ENCODE assay signal across 2 cellular contexts in genomic region chr19:33804021-33804799, GRCh38.
TF ChIP-seq lines count a peak whose summit lies in the region.

No MANE protein-coding gene starts in this region.

TF ChIP-seq in IMR-90, 13 proteins besides CTCF, POLR2A, EP300 and RAD21:
- TF ChIP-seq MAZ (IDR thresholded peaks at IDR 0.05; ENCODE audit: borderline replicate concordance, low read depth, low read length) (no peak), SMC3 (IDR thresholded peaks at IDR 0.05; ENCODE audit: low read depth, low read length) (no peak), ELK1 (IDR thresholded peaks at IDR 0.05; ENCODE audit: borderline replicate concordance, low read depth, low read length) (no peak), FOS (IDR thresholded peaks at IDR 0.05; ENCODE audit: low read depth, low read length) (no peak), NFE2L2 (IDR thresholded peaks at IDR 0.05; ENCODE audit: low read depth, low read length) (no peak; the same call in 1 of the 2 replicates), BHLHE40 (IDR thresholded peaks at IDR 0.05; ENCODE audit: low read depth, low read length) (no peak), CEBPB (IDR thresholded peaks at IDR 0.05; ENCODE audit: low read depth, low read length) (no peak), USF2 (IDR thresholded peaks at IDR 0.05; ENCODE audit: low read depth, low read length) (no peak), MAFK (IDR thresholded peaks at IDR 0.05; ENCODE audit: low read depth, low read length) (no peak)

TF ChIP-seq in H1, 55 proteins besides CTCF, POLR2A, EP300 and RAD21:
- no peak for TF ChIP-seq POU5F1 (IDR thresholded peaks at IDR 0.05; ENCODE audit: low read depth, low read length)
- no peak for TF ChIP-seq SP4 (IDR thresholded peaks at IDR 0.05; ENCODE audit: low read length)
- no peak for TF ChIP-seq JUN (IDR thresholded peaks at IDR 0.05; ENCODE audit: low read depth, low read length)
- TF ChIP-seq TCF12 (IDR thresholded peaks at IDR 0.05; ENCODE audit: low read depth, low read length) = no peak
- TF ChIP-seq HDAC2 (IDR thresholded peaks at IDR 0.05; ENCODE audit: borderline replicate concordance in 1 of 2, low read depth in 2 of 2, low read length in 2 of 2) = no peak
- no peak for TF ChIP-seq NRF1 (IDR thresholded peaks at IDR 0.05; ENCODE audit: low read depth, low read length)
